ENCODE assay signal across 1 cellular context in the genomic region with DNA sequence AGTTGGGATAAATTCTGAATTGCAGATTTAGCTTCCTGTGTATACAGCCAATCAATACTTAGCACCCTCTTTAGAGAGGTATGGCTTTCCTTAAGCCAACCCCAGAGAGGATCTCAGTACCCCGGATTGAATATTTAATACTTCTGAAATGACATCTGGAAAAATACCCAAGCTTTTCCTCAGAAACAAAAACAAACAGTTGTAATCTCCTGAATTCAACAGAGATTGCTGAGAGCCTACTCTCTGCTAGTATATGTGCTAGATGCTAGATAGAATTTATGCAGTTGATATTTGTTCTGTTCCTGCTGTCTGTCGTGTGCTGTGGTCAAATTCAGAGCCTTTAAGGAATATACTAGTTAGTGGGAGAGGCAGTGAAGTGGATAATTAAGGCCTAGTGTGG.
TF ChIP-seq lines count a peak whose summit lies in the region.

No MANE protein-coding gene starts in this region.

TF ChIP-seq in HEK293, 187 proteins besides CTCF, POLR2A, EP300 and RAD21 (continued from another document):
- TF ChIP-seq MEIS1 (CRISPR knock-in tag; IDR thresholded peaks at IDR 0.05; ENCODE audit: borderline replicate concordance): no peak
